21 cellular contexts compared by ENCODE assay signal in the genomic region with DNA sequence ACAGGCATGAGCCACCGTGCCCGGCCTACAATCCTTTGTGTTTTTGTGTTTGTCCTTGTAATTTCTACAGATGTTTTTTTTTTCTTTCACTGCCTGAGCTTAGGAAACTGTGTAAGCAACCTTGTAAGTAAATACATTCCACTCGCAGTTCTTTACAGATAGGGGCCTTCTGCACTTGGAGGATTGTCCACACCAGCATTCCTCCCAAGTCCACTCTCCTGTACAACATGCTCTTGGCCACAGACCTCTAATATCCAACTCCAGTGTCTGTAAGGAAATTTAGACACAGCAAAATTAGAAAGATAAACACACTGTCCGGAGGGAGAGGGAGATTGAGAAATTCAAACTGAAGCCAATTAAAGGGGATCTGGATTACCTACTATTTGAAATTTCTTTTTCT. TPM values are rescaled to one million over a fixed set of nuclear protein-coding genes. Genes with fewer than 3 reads are reported as not detected.
DNase-seq lines count a peak whose midpoint lies in the region; ATAC-seq and TF ChIP-seq lines count a peak whose summit lies in the region.
"Had no signal": no experiment of that assay in that cellular context is flagged by ENCODE, and none has a peak within 500 bp of the region (broad histone marks: within the 10 kb centered on the region; RNA-seq: fewer than 3 reads in every experiment).

No MANE protein-coding gene starts in this region.

- H3K27ac Mint-ChIP-seq in MCF 10A (ENCODE audit: low read depth, unreplicated experiment) = peak overlapping the region; percentile 94
- no peak overlapping the region for H3K27ac Mint-ChIP-seq in endothelial cell (ENCODE audit: unreplicated experiment)
- H3K27ac Mint-ChIP-seq: memory B cell; natural killer cell treated with Interleukin-12 subunit alpha and Interleukin-12 subunit beta and Interleukin-15 and Interleukin-18, amount 100 ng/mL, for 72 hours had no signal

- H3K4me3 ChIP-seq in breast epithelium (no peak overlapping the region), esophagus squamous epithelium (no peak overlapping the region), ovary (no peak overlapping the region), upper lobe of right lung (no peak overlapping the region)
- H3K4me3 ChIP-seq: thyroid gland had no signal

- BruUV-seq in MCF 10A (replicated peaks; lab: Mats Ljungman, UMichigan) = no TSS peak

- TF ChIP-seq CTCF in MCF 10A (IDR thresholded peaks at IDR 0.05; ENCODE audit: unreplicated experiment) = no peak
- no peak for TF ChIP-seq CTCF in breast epithelium (IDR thresholded peaks at IDR 0.05)
- TF ChIP-seq CTCF in esophagus squamous epithelium (IDR thresholded peaks at IDR 0.05) = no peak
- no peak for TF ChIP-seq CTCF in ovary (IDR thresholded peaks at IDR 0.05)
- TF ChIP-seq CTCF in upper lobe of right lung (IDR thresholded peaks at IDR 0.05) = no peak
- TF ChIP-seq CTCF in endothelial cell (IDR thresholded peaks at IDR 0.05; ENCODE audit: unreplicated experiment) = no peak

- H3K4me3 Mint-ChIP-seq in MCF 10A (ENCODE audit: unreplicated experiment) (peak overlapping the region; percentile 9), endothelial cell (ENCODE audit: unreplicated experiment) (no peak overlapping the region)
- H3K4me3 Mint-ChIP-seq: central memory CD8-positive, alpha-beta T cell; memory B cell; natural killer cell treated with Interleukin-12 subunit alpha and Interleukin-12 subunit beta and Interleukin-15 and Interleukin-18, amount 100 ng/mL, for 72 hours had no signal

- H3K36me3 Mint-ChIP-seq in MCF 10A (ENCODE audit: insufficient read depth, unreplicated experiment) (no peaks in the 10 kb centered on the region), endothelial cell (ENCODE audit: low read depth, unreplicated experiment) (no peaks in the 10 kb centered on the region)
- H3K36me3 Mint-ChIP-seq: memory B cell; natural killer cell treated with Interleukin-12 subunit alpha and Interleukin-12 subunit beta and Interleukin-15 and Interleukin-18, amount 100 ng/mL, for 72 hours had no signal

- POLR2A ChIA-PET in MCF 10A (lab: Yijun Ruan, JAX) = interaction anchor here (0.9 to 12.0 kb wide), 6 partner anchors 6 to 88 kb away, joined by 3 to 288 read pairs (median 5); a partner anchor contains a TSS

- CTCF ChIA-PET in MCF 10A (lab: Yijun Ruan, JAX) = interaction anchor here (0.7 to 1.9 kb wide), 3 partner anchors 9 to 79 kb away, joined by 3 to 11 read pairs (median 10); a partner anchor contains a TSS

- H3K27ac ChIP-seq in breast epithelium (peak overlapping the region in 1 of 2 donors; percentile 27), esophagus squamous epithelium (peak overlapping the region; percentile 33 to 95 (median 66)), ovary (peak overlapping the region; percentile 1 to 70), upper lobe of right lung (no peak overlapping the region)
- H3K27ac ChIP-seq: thyroid gland had no signal

- H3K4me1 Mint-ChIP-seq in MCF 10A (ENCODE audit: insufficient read depth, unreplicated experiment) (peaks cover 18% of the 10 kb centered on the region), endothelial cell (ENCODE audit: unreplicated experiment) (peaks cover 20% of the 10 kb centered on the region)

- DNase-seq in MCF 10A (ENCODE audit: unreplicated experiment) (no peak), breast epithelium (ENCODE audit: low spot score in 2 of 2) (no peak), esophagus squamous epithelium (lab: John Stamatoyannopoulos, UW) (no peak), ovary (no peak), upper lobe of right lung (no peak), endothelial cell (ENCODE audit: low spot score) (no peak)
- DNase-seq in stimulated activated naive CD4-positive, alpha-beta T cell treated with Interleukin-2 at 50 U/mL for 16 hours (lab: John Stamatoyannopoulos, UW) = no peak
- DNase-seq: 8988T; activated CD4-positive, alpha-beta T cell treated with anti-CD3 and anti-CD28 coated beads for 4 hours; BE2C; GOT3; hippocampal formation; NCI-H1417; NCI-H526; stimulated activated CD4-positive, alpha-beta T cell treated with anti-CD3 and anti-CD28 coated beads, Interleukin-15, amount 100 ng/mL, for 24 hours; SW 1271; thyroid gland had no signal

- H3K9me3 ChIP-seq in breast epithelium (no peaks in the 10 kb centered on the region), esophagus squamous epithelium (no peaks in the 10 kb centered on the region), ovary (no peaks in the 10 kb centered on the region), upper lobe of right lung (no peaks in the 10 kb centered on the region)
- H3K9me3 ChIP-seq: BE2C, thyroid gland had no signal

- TF ChIP-seq EP300 in ovary (IDR thresholded peaks at IDR 0.05) = no peak

- peaks cover 0 to 4% of the 10 kb centered on the region in 2 donors for H3K4me1 ChIP-seq in breast epithelium
- peaks cover 17 to 99% (median 46%) of the 10 kb centered on the region in 3 donors for H3K4me1 ChIP-seq in esophagus squamous epithelium
- H3K4me1 ChIP-seq in ovary (ENCODE audit: insufficient read depth) = peaks cover 21% of the 10 kb centered on the region
- H3K4me1 ChIP-seq in upper lobe of right lung = peaks cover 21% of the 10 kb centered on the region

- H3K36me3 ChIP-seq in breast epithelium = no peaks in the 10 kb centered on the region
- H3K36me3 ChIP-seq in esophagus squamous epithelium = no peaks in the 10 kb centered on the region
- no peaks in the 10 kb centered on the region for H3K36me3 ChIP-seq in ovary
- H3K36me3 ChIP-seq in upper lobe of right lung = no peaks in the 10 kb centered on the region
- H3K36me3 ChIP-seq: BE2C, thyroid gland had no signal

- intact Hi-C loops in MCF 10A (cut with micrococcal nuclease) (no loop called here), breast epithelium (cut with DNase I; ENCODE audit: low total_unique reads) (no loop called here), esophagus squamous epithelium (cut with DNase I) (no loop called here), ovary (cut with DNase I) (no loop called here), upper lobe of right lung (cut with DNase I) (no loop called here)

- H3K27me3 Mint-ChIP-seq in MCF 10A (ENCODE audit: insufficient read depth, unreplicated experiment) (no peaks in the 10 kb centered on the region), endothelial cell (ENCODE audit: unreplicated experiment) (peaks cover 11% of the 10 kb centered on the region)
- H3K27me3 Mint-ChIP-seq: memory B cell had no signal

- no peaks in the 10 kb centered on the region for H3K27me3 ChIP-seq in breast epithelium
- no peaks in the 10 kb centered on the region for H3K27me3 ChIP-seq in esophagus squamous epithelium
- no peaks in the 10 kb centered on the region for H3K27me3 ChIP-seq in ovary
- H3K27me3 ChIP-seq in upper lobe of right lung = no peaks in the 10 kb centered on the region
- H3K27me3 ChIP-seq: BE2C, thyroid gland had no signal

- 48 to 51% methylated on average over 4 of the region's 4 CpGs for WGBS in esophagus squamous epithelium, 2 donors
- 12 to 21% (median 20%) methylated on average over 4 of the region's 4 CpGs for WGBS in ovary, 3 donors

- H3K9me3 Mint-ChIP-seq in MCF 10A (ENCODE audit: unreplicated experiment) = no peaks in the 10 kb centered on the region
- no peaks in the 10 kb centered on the region for H3K9me3 Mint-ChIP-seq in endothelial cell (ENCODE audit: unreplicated experiment)
- H3K9me3 Mint-ChIP-seq: central memory CD8-positive, alpha-beta T cell; memory B cell; natural killer cell treated with Interleukin-12 subunit alpha and Interleukin-12 subunit beta and Interleukin-15 and Interleukin-18, amount 100 ng/mL, for 72 hours had no signal

- peak; percentile 18 for ATAC-seq in upper lobe of right lung
- no peak for ATAC-seq in GM19023 (IDR thresholded peaks at IDR 0.05; ENCODE audit: unreplicated experiment)
- ATAC-seq: natural killer cell treated with Interleukin-12 subunit alpha and Interleukin-12 subunit beta and Interleukin-15 and Interleukin-18, amount 100 ng/mL, for 72 hours had no signal

- no peak for TF ChIP-seq POLR2A in breast epithelium (IDR thresholded peaks at IDR 0.05)
- TF ChIP-seq POLR2A in esophagus squamous epithelium (IDR thresholded peaks at IDR 0.05) = no peak
- no peak for TF ChIP-seq POLR2A in ovary (IDR thresholded peaks at IDR 0.05)

RNA-seq across cellular contexts. Expression of a gene that starts 9.5 kb away (rescaled TPM):
- total RNA-seq in MCF 10A (2022) (16.9 and 19.5 TPM in 2 replicates), breast epithelium (100 to 1,000 TPM in 1 of 3 donors, 10 to 100 TPM in 2; 75.4 to 137 (median 79.5) TPM), esophagus squamous epithelium (10 to 100 TPM; 16.0 to 53.2 (median 35.0) TPM), ovary (10 to 100 TPM; 41.9 to 80.0 (median 60.8) TPM), upper lobe of right lung (34.7 TPM), endothelial cell (ENCODE audit: unreplicated experiment) (10.3 TPM)
- 100 to 1,000 TPM in 1 of 2 donors, 10 to 100 TPM in 1; 75.4 to 100 TPM for polyA plus RNA-seq in ovary
